Comparison of ENCODE assay signal across 8 cellular contexts in the genomic region with DNA sequence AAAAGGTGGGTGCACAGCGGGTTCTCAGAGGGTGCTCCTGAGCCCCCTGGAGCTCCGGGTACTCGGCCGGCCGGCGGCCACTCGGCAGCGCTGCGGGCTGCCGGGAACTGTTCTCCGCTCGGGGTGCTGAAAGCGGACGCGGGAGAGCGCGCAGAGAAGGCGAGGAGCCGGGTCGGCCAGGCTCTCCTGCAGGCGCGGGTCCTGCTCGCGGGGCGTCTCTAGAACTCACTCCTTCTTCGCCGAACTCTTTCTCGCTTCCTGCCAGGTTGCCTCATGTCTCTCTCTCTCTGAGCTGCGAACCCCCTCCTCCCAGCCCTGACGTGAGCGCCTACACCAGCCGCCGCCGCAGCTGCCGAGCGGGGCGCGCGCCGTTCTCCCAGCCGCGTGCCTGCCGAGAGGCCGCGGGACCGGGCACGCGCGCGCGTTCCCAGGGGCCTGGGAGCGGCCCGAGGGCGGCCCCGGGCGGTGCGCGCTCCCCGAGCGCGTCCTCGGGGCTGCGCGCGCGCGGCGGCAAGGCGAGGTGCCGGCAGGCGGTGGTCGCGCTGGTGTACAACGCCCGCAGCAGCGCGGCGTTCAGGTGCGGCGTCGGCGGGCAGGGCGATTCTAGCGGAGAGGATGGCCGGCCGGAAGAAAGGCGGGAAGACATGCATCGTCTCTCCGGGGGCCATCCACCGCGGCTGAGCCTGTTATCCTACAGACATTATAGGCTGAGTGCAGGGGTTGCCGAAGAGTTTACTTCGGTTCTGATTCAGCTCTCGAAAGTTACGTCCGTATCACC. TPM values are rescaled to one million over a fixed set of nuclear protein-coding genes. Genes with fewer than 3 reads are reported as not detected.
DNase-seq lines count a peak whose midpoint lies in the region; ATAC-seq and TF ChIP-seq lines count a peak whose summit lies in the region.

A gene with protein sequence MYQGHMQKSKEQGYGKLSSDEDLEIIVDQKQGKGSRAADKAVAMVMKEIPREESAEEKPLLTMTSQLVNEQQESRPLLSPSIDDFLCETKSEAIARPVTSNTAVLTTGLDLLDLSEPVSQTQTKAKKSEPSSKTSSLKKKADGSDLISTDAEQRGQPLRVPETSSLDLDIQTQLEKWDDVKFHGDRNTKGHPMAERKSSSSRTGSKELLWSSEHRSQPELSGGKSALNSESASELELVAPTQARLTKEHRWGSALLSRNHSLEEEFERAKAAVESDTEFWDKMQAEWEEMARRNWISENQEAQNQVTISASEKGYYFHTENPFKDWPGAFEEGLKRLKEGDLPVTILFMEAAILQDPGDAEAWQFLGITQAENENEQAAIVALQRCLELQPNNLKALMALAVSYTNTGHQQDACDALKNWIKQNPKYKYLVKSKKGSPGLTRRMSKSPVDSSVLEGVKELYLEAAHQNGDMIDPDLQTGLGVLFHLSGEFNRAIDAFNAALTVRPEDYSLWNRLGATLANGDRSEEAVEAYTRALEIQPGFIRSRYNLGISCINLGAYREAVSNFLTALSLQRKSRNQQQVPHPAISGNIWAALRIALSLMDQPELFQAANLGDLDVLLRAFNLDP (minus strand): TSS at position 260 of the 778 bp plus-strand sequence. CDS start 338 bp downstream, outside the sequence.

- no peaks in the 10 kb centered on the region for H3K9me3 ChIP-seq in stomach smooth muscle (ENCODE audit: control insufficient read depth in 2 of 2, low read length in 2 of 2)
- no peaks in the 10 kb centered on the region for H3K9me3 ChIP-seq in prostate gland

- no peaks in the 10 kb centered on the region for H3K36me3 ChIP-seq in stomach smooth muscle (ENCODE audit: control insufficient read depth in 2 of 2, insufficient read depth in 2 of 2, low read length in 2 of 2)
- no peaks in the 10 kb centered on the region for H3K36me3 ChIP-seq in prostate gland

- TF ChIP-seq POLR2A in prostate gland (IDR thresholded peaks at IDR 0.05), result no peak

- peak; percentile 76 for ATAC-seq in GM21737 (IDR thresholded peaks at IDR 0.05; ENCODE audit: unreplicated experiment)

- peak within 1 kb of the TSS; percentile 22 to 44 for H3K4me3 ChIP-seq in stomach smooth muscle (ENCODE audit: low read length in 2 of 2)
- H3K4me3 ChIP-seq in prostate gland, result peak within 1 kb of the TSS in 1 of 2 donors; percentile 25

- H3K4me1 ChIP-seq in stomach smooth muscle (ENCODE audit: control insufficient read depth, insufficient read depth, low read length), result peaks cover 5% of the 10 kb centered on the region
- no peaks in the 10 kb centered on the region for H3K4me1 ChIP-seq in prostate gland (replicated peaks)

- H3K27me3 ChIP-seq in stomach smooth muscle (ENCODE audit: control insufficient read depth in 1 of 2, insufficient read depth in 2 of 2, low read length in 2 of 2) (peaks cover 18 to 29% of the 10 kb centered on the region in 2 donors), prostate gland (replicated peaks; ENCODE audit: insufficient read depth) (peaks cover 3% of the 10 kb centered on the region)

- no peak within 1 kb of the TSS for H3K9ac ChIP-seq in stomach smooth muscle (ENCODE audit: low read length in 2 of 2)

- in situ Hi-C loops in KBM-7 (cut with MboI; ENCODE audit: low pct_unique_long_range_greater_than_20kb, low sequenced_read_pairs) (no loop called here), SK-MEL-5 (cut with HindIII; ENCODE audit: low pct_unique_long_range_greater_than_20kb, low sequenced_read_pairs) (no loop called here)

- WGBS in prostate gland, result 2% methylated on average over 49 of the region's 96 CpGs

- intact Hi-C loops in prostate gland (cut with DNase I), result no loop called here

- peak within 1 kb of the TSS; percentile 54 for H3K27ac ChIP-seq in cingulate gyrus (ENCODE audit: low read depth, low read length)
- H3K27ac ChIP-seq in stomach smooth muscle (ENCODE audit: low read length), result no peak within 1 kb of the TSS
- H3K27ac ChIP-seq in prostate gland, result no peak within 1 kb of the TSS

- no peak for TF ChIP-seq CTCF in prostate gland (IDR thresholded peaks at IDR 0.05)

- DNase-seq in GM03348 (ENCODE audit: low spot score) (peak; percentile 87), KBM-7 (peak; percentile 31), SK-MEL-5 (ENCODE audit: low read depth, low spot score) (peak; percentile 47), medulla oblongata (ENCODE audit: extremely low spot score) (peak; percentile 75), prostate gland (ENCODE audit: low spot score) (no peak)

RNA-seq across cellular contexts. Expression of the gene that starts here (rescaled TPM):
- 0.08 and 0.21 TPM in 2 replicates for total RNA-seq in SK-MEL-5 (2014; rRNA removed; shearing (Covaris generic))
- 0.10 and 0.35 TPM in 2 replicates for polyA plus RNA-seq in SK-MEL-5 (2015; cell fraction: cytosol; rRNA removed)
- 0.41 and 0.96 TPM in 2 replicates for polyA plus RNA-seq in SK-MEL-5 (2015; cell fraction: nucleus; rRNA removed)
- 1 to 10 TPM; 1.1 to 4.1 TPM for total RNA-seq in prostate gland

Comparison
In these comparisons a context has a peak if more than half of its experiments do, and no peak if none do; other contexts are left out.
1. Peak in DNase-seq in SK-MEL-5; RNA of the gene not detected or under 1 TPM.